In the genomic region with DNA sequence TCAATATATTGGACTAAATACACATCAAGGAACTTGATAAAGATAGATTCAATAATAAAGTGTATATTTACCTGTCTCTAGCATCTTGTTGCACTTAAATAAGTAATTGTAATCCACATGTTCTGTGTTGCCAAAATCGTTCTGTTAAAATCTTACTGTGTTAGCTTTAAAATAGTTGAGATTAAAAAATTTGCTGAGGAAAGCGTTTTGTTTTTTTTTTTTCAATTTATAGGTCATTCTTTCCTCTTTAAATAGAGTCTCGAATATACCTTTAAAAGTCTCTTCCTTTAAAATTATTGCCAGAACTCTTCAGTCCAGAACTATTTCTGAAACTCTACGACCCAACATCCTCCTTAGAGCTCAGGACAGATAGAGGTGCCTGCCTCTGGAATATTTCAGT, we compare ENCODE assay signal across 8 cellular contexts.
"Had no signal": no experiment of that assay in that cellular context is flagged by ENCODE, and none has a peak within 500 bp of the region (broad histone marks: within the 10 kb centered on the region; RNA-seq: fewer than 3 reads in every experiment).

No MANE protein-coding gene starts in this region.

- ATAC-seq: HCT116 had no signal

- DNase-seq: GM23248, GOT3, H7, HFFc6, KG1 had no signal

- H3K27ac ChIP-seq: GM23248, HL-60 had no signal

- H3K4me1 ChIP-seq: HAP-1 had no signal

- H3K4me3 ChIP-seq: GM23248, HAP-1 had no signal

- H2AFZ ChIP-seq: GM23248 had no signal

- H3K9me3 ChIP-seq: HAP-1 had no signal

- H3K36me3 ChIP-seq: HAP-1 had no signal

- H3K9ac ChIP-seq: GM23248 had no signal
